Comparison of ENCODE assay signal across 8 cellular contexts in genomic region chr22:33271390-33272161, GRCh38.
DNase-seq lines count a peak whose midpoint lies in the region; ATAC-seq and TF ChIP-seq lines count a peak whose summit lies in the region.

No MANE protein-coding gene starts in this region.

- H3K36me3 Mint-ChIP-seq in activated CD8-positive, alpha-beta T cell treated with anti-CD3 and anti-CD28 coated beads for 36 hours (ENCODE audit: low read depth) = no peaks in the 10 kb centered on the region

- ATAC-seq in left colon = peak; percentile 76
- no peak for ATAC-seq in activated CD8-positive, alpha-beta T cell treated with anti-CD3 and anti-CD28 coated beads for 36 hours

- CTCF ChIA-PET in activated CD8-positive, alpha-beta T cell treated with anti-CD3 and anti-CD28 coated beads for 36 hours (lab: Charles Lee) = no interaction called here

- TF ChIP-seq CTCF in GM12865 (IDR thresholded peaks at IDR 0.05; ENCODE audit: insufficient read depth, low read depth, low read length, missing control alignments) = no peak
- TF ChIP-seq CTCF in activated CD8-positive, alpha-beta T cell treated with anti-CD3 and anti-CD28 coated beads for 36 hours (IDR thresholded peaks at IDR 0.05) = no peak

- H3K4me3 ChIP-seq in GM12865 (ENCODE audit: low read depth, low read length) = no peak overlapping the region

- H3K27ac Mint-ChIP-seq in activated CD8-positive, alpha-beta T cell treated with anti-CD3 and anti-CD28 coated beads for 36 hours = no peak overlapping the region

- POLR2A ChIA-PET in activated CD8-positive, alpha-beta T cell treated with anti-CD3 and anti-CD28 coated beads for 36 hours (lab: Charles Lee) = no interaction called here

- H3K27me3 Mint-ChIP-seq in activated CD8-positive, alpha-beta T cell treated with anti-CD3 and anti-CD28 coated beads for 36 hours = no peaks in the 10 kb centered on the region

- DNase-seq in GM12865 (ENCODE audit: low read depth) (peak; percentile 87), GOT3 (lab: John Stamatoyannopoulos, UW) (peak; percentile 8), NCI-H2171 (lab: John Stamatoyannopoulos, UW) (peak; percentile 69), left colon (peak; percentile 51 to 56), middle frontal gyrus (ENCODE audit: extremely low spot score, low spot score) (no peak)
- DNase-seq in activated naive CD4-positive, alpha-beta T cell (lab: John Stamatoyannopoulos, UW) = no peak
- no peak for DNase-seq in activated CD8-positive, alpha-beta T cell treated with anti-CD3 and anti-CD28 coated beads for 36 hours
- DNase-seq in activated CD4-positive, CD25-positive, alpha-beta regulatory T cell (lab: John Stamatoyannopoulos, UW) = no peak

- intact Hi-C loops in left colon (cut with DNase I, micrococcal nuclease) = no loop called here
- intact Hi-C loops in activated CD8-positive, alpha-beta T cell treated with anti-CD3 and anti-CD28 coated beads for 36 hours (cut with micrococcal nuclease) = no loop called here

- no peak overlapping the region for H3K4me3 Mint-ChIP-seq in activated CD8-positive, alpha-beta T cell treated with anti-CD3 and anti-CD28 coated beads for 36 hours

- no peaks in the 10 kb centered on the region for H3K9me3 Mint-ChIP-seq in activated CD8-positive, alpha-beta T cell treated with anti-CD3 and anti-CD28 coated beads for 36 hours

- H3K4me1 Mint-ChIP-seq in activated CD8-positive, alpha-beta T cell treated with anti-CD3 and anti-CD28 coated beads for 36 hours (ENCODE audit: low read depth) = no peaks in the 10 kb centered on the region

Comparison
In these comparisons a context has a peak if more than half of its experiments do, and no peak if none do; other contexts are left out.
1. DNase-seq: peak in GM12865 (single experiment), GOT3 (single experiment), NCI-H2171 (single experiment) and left colon (2 of 2); none in activated naive CD4-positive, alpha-beta T cell (0 of 4), activated CD8-positive, alpha-beta T cell treated with anti-CD3 and anti-CD28 coated beads for 36 hours (single experiment), activated CD4-positive, CD25-positive, alpha-beta regulatory T cell (0 of 4) and middle frontal gyrus (single experiment).